Comparison of ENCODE assay signal across 13 cellular contexts in genomic region chr10:31261502-31262311, GRCh38. TPM values are rescaled to one million over a fixed set of nuclear protein-coding genes. Genes with fewer than 3 reads are reported as not detected.
DNase-seq lines count a peak whose midpoint lies in the region; TF ChIP-seq lines count a peak whose summit lies in the region.
"Had no signal": no experiment of that assay in that cellular context is flagged by ENCODE, and none has a peak within 500 bp of the region (broad histone marks: within the 10 kb centered on the region; RNA-seq: fewer than 3 reads in every experiment).

No MANE protein-coding gene starts in this region.

- H3K27ac ChIP-seq in sigmoid colon = peak overlapping the region in 3 of 4 donors; percentile 5 to 55 (median 48)

- no peaks in the 10 kb centered on the region for H3K36me3 Mint-ChIP-seq in immature natural killer cell

- no peaks in the 10 kb centered on the region for H3K36me3 ChIP-seq in sigmoid colon

- peaks cover 0 to 2% (median 0%) of the 10 kb centered on the region in 6 donors for H3K9me3 Mint-ChIP-seq in immature natural killer cell

- no peaks in the 10 kb centered on the region for H3K27me3 ChIP-seq in sigmoid colon

- no peak overlapping the region for H3K27ac Mint-ChIP-seq in immature natural killer cell

- intact Hi-C loops in sigmoid colon (cut with DNase I) = no loop called here

- no peaks in the 10 kb centered on the region for H3K9me3 ChIP-seq in sigmoid colon

- H3K4me3 ChIP-seq in foreskin fibroblast (ENCODE audit: low read depth in 1 of 2, low read length in 2 of 2) (peak overlapping the region in 1 of 2 donors; percentile 2), sigmoid colon (peak overlapping the region in 1 of 4 donors; percentile 22)

- TF ChIP-seq CTCF in foreskin fibroblast (IDR thresholded peaks at IDR 0.05; ENCODE audit: low read depth, low read length) (no peak), sigmoid colon (IDR thresholded peaks at IDR 0.05) (no peak), GM20000 (IDR thresholded peaks at IDR 0.05; ENCODE audit: extremely low read depth, missing control alignments) (no peak)

- H3K4me1 ChIP-seq in sigmoid colon = peaks cover 0 to 26% (median 19%) of the 10 kb centered on the region in 4 donors

- TF ChIP-seq EP300 in sigmoid colon (IDR thresholded peaks at IDR 0.05) = no peak

- H3K4me3 Mint-ChIP-seq in immature natural killer cell = no peak overlapping the region

- peaks cover 0 to 8% (median 4%) of the 10 kb centered on the region in 3 donors for H3K27me3 Mint-ChIP-seq in immature natural killer cell (ENCODE audit: low read depth in 3 of 3)

- 42 to 62% methylated on average over 6 of the region's 6 CpGs for WGBS in sigmoid colon, 2 donors

- DNase-seq in EH (ENCODE audit: low read depth) (peak; percentile 95), RPMI7951 (ENCODE audit: low read depth) (peak; percentile 83), foreskin fibroblast (peak; percentile 80 to 88), sigmoid colon (no peak), GM20000 (ENCODE audit: low spot score) (no peak), immature natural killer cell (no peak), NCI-H1694 (lab: John Stamatoyannopoulos, UW) (no peak)
- no peak for DNase-seq in stimulated activated naive CD4-positive, alpha-beta T cell (lab: John Stamatoyannopoulos, UW)
- DNase-seq: activated effector memory CD4-positive, alpha-beta T cell treated with anti-CD3 and anti-CD28 coated beads, Interleukin-2, amount 50 U/mL, for 16 hours; islet precursor cell; NCI-H2171; occipital lobe; SHP77 treated with DMSO at 0.1 percent for 48 hours had no signal

- no peaks in the 10 kb centered on the region for H3K4me1 Mint-ChIP-seq in immature natural killer cell

- no peak for TF ChIP-seq POLR2A in sigmoid colon (IDR thresholded peaks at IDR 0.05)

RNA-seq across cellular contexts. Expression of gene ZEB1, which starts 57.3 kb away (rescaled TPM):
- total RNA-seq in RPMI7951 (2014; rRNA removed; shearing (Covaris generic)) = 82.7 and 99.4 TPM in 2 replicates
- total RNA-seq in sigmoid colon = 100 to 1,000 TPM; 215 to 255 (median 251) TPM
- 10 to 100 TPM in 2 of 3 donors, 1 to 10 TPM in 1; 5.5 to 16.2 (median 12.2) TPM for polyA plus RNA-seq in sigmoid colon
- 10 to 100 TPM in 2 of 3 donors, 1 to 10 TPM in 1; 8.4 to 17.5 (median 14.6) TPM for polyA plus RNA-seq in immature natural killer cell

Comparison
In these comparisons a context has a peak if more than half of its experiments do, and no peak if none do; other contexts are left out.
1. DNase-seq: peak in EH (single experiment), RPMI7951 (single experiment) and foreskin fibroblast (2 of 2); none in sigmoid colon (single experiment), stimulated activated naive CD4-positive, alpha-beta T cell (0 of 6), GM20000 (single experiment), immature natural killer cell (0 of 3) and NCI-H1694 (single experiment).